1 cellular context compared by ENCODE assay signal in genomic region chr15:65529754-65530317, GRCh38.
TF ChIP-seq lines count a peak whose summit lies in the region.

No MANE protein-coding gene starts in this region.

TF ChIP-seq in K562, 482 proteins besides CTCF, POLR2A, EP300 and RAD21 (continued from another document):
- TF ChIP-seq, protein P1, sequence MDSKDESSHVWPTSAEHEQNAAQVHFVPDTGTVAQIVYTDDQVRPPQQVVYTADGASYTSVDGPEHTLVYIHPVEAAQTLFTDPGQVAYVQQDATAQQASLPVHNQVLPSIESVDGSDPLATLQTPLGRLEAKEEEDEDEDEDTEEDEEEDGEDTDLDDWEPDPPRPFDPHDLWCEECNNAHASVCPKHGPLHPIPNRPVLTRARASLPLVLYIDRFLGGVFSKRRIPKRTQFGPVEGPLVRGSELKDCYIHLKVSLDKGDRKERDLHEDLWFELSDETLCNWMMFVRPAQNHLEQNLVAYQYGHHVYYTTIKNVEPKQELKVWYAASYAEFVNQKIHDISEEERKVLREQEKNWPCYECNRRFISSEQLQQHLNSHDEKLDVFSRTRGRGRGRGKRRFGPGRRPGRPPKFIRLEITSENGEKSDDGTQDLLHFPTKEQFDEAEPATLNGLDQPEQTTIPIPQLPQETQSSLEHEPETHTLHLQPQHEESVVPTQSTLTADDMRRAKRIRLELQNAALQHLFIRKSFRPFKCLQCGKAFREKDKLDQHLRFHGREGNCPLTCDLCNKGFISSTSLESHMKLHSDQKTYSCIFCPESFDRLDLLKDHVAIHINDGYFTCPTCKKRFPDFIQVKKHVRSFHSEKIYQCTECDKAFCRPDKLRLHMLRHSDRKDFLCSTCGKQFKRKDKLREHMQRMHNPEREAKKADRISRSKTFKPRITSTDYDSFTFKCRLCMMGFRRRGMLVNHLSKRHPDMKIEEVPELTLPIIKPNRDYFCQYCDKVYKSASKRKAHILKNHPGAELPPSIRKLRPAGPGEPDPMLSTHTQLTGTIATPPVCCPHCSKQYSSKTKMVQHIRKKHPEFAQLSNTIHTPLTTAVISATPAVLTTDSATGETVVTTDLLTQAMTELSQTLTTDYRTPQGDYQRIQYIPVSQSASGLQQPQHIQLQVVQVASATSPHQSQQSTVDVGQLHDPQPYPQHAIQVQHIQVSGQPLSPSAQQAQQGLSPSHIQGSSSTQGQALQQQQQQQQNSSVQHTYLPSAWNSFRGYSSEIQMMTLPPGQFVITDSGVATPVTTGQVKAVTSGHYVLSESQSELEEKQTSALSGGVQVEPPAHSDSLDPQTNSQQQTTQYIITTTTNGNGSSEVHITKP (IDR thresholded peaks at IDR 0.05; ENCODE audit: partially characterized antibody) = peak; percentile 49
- TF ChIP-seq ZBTB40 (IDR thresholded peaks at IDR 0.05) = peak; percentile 33; the same call in 1 of the 2 replicates
- TF ChIP-seq ZBTB40 (CRISPR knock-in tag; IDR thresholded peaks at IDR 0.05) = no peak
- no peak for TF ChIP-seq ZNF408 (CRISPR knock-in tag; IDR thresholded peaks at IDR 0.05; ENCODE audit: low read depth)
- TF ChIP-seq ZKSCAN1 (IDR thresholded peaks at IDR 0.05; ENCODE audit: low read depth, low read length) = peak; percentile 99
- TF ChIP-seq NEUROD1 (IDR thresholded peaks at IDR 0.05; ENCODE audit: borderline replicate concordance, low read depth, low read length, partially characterized antibody) = no peak
- no peak for TF ChIP-seq ZNF12 (CRISPR knock-in tag; IDR thresholded peaks at IDR 0.05)
- TF ChIP-seq ARID1B (IDR thresholded peaks at IDR 0.05) = peak; percentile 4; the same call in 1 of the 2 replicates
- TF ChIP-seq ZBTB11 (CRISPR knock-in tag; IDR thresholded peaks at IDR 0.05) = peak in 1 of 3 experiments; percentile 6; a peak in 1 of 6 replicates
- 0 out of 2 replicates have a peak, but pooled peaks have one; percentile 1 for TF ChIP-seq SUPT5H (IDR thresholded peaks at IDR 0.05)
- TF ChIP-seq, protein P2, sequence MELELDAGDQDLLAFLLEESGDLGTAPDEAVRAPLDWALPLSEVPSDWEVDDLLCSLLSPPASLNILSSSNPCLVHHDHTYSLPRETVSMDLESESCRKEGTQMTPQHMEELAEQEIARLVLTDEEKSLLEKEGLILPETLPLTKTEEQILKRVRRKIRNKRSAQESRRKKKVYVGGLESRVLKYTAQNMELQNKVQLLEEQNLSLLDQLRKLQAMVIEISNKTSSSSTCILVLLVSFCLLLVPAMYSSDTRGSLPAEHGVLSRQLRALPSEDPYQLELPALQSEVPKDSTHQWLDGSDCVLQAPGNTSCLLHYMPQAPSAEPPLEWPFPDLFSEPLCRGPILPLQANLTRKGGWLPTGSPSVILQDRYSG (tag; conservative IDR thresholded peaks at IDR 0.05; ENCODE audit: low read depth) = no peak
- peak; percentile 51 for TF ChIP-seq MEIS2 (IDR thresholded peaks at IDR 0.05; ENCODE audit: partially characterized antibody)
- TF ChIP-seq COPS2 (conservative IDR thresholded peaks at IDR 0.05) = no peak
TF ChIP-seq in K562: peak in this region for 8.
